8 cellular contexts compared by ENCODE assay signal in genomic region chr16:81582655-81583441, GRCh38.
A peak's percentile ranks its signal among the peaks of the same experiment; 100 is the strongest.
DNase-seq lines count a peak whose midpoint lies in the region; ATAC-seq, FAIRE-seq and TF ChIP-seq lines count a peak whose summit lies in the region.

No MANE protein-coding gene starts in this region.

- H3K27ac ChIP-seq in subcutaneous abdominal adipose tissue (ENCODE audit: low read depth, low read length) = peak overlapping the region; percentile 77
- peak overlapping the region in 1 of 2 donors; percentile 21 for H3K27ac ChIP-seq in coronary artery

- peak overlapping the region in 1 of 5 donors; percentile 41 for H3K9ac ChIP-seq in subcutaneous abdominal adipose tissue (ENCODE audit: low read length in 5 of 5)

- TF ChIP-seq CTCF in bronchial epithelial cell (IDR thresholded peaks at IDR 0.05; ENCODE audit: insufficient read depth, low read length, severe bottlenecking) (peak; percentile 10), coronary artery (IDR thresholded peaks at IDR 0.05) (no peak)

- H3K27me3 ChIP-seq in bronchial epithelial cell (ENCODE audit: control insufficient read depth, insufficient read depth, low read length) (no peaks in the 10 kb centered on the region), subcutaneous abdominal adipose tissue (ENCODE audit: control insufficient read depth in 5 of 5, insufficient read depth in 4 of 5, low read length in 5 of 5) (no peaks in the 10 kb centered on the region)

- FAIRE-seq in bronchial epithelial cell (lab: Jason Lieb, UNC) = no peak

- no peak for DNase-seq in bronchial epithelial cell (ENCODE audit: low read depth)
- peak; percentile 57 for DNase-seq in inferior parietal cortex (ENCODE audit: extremely low spot score)
- DNase-seq in dermis blood vessel endothelial cell = no peak
- DNase-seq in coronary artery (ENCODE audit: low spot score) = no peak
- no peak for DNase-seq in COLO668 (lab: John Stamatoyannopoulos, UW; ENCODE audit: unreplicated experiment)

- TF ChIP-seq RAD21 in Ishikawa (IDR thresholded peaks at IDR 0.05; ENCODE audit: low read depth) = peak; percentile 27; the same call in 1 of the 2 replicates

- H3K4me3 ChIP-seq in bronchial epithelial cell (ENCODE audit: low read depth, low read length) (no peak overlapping the region), subcutaneous abdominal adipose tissue (ENCODE audit: low read depth in 1 of 5, low read length in 5 of 5) (no peak overlapping the region), coronary artery (no peak overlapping the region)

- no peaks in the 10 kb centered on the region for H3K9me3 ChIP-seq in subcutaneous abdominal adipose tissue (ENCODE audit: control insufficient read depth in 5 of 5, low read length in 5 of 5)

- no peak for TF ChIP-seq EP300 in Ishikawa (IDR thresholded peaks at IDR 0.05; ENCODE audit: borderline replicate concordance)

- no peak for ATAC-seq in HG02973 (IDR thresholded peaks at IDR 0.05; ENCODE audit: unreplicated experiment)

- H3K4me1 ChIP-seq in subcutaneous abdominal adipose tissue (ENCODE audit: control insufficient read depth in 5 of 5, insufficient read depth in 5 of 5, low read length in 5 of 5) = peaks cover 0 to 32% (median 24%) of the 10 kb centered on the region in 5 donors

- H3K36me3 ChIP-seq in bronchial epithelial cell (ENCODE audit: control insufficient read depth, insufficient read depth, low read length) = peaks cover 6% of the 10 kb centered on the region
- no peaks in the 10 kb centered on the region for H3K36me3 ChIP-seq in subcutaneous abdominal adipose tissue (ENCODE audit: control insufficient read depth in 5 of 5, insufficient read depth in 5 of 5, low read length in 5 of 5)

TF ChIP-seq in Ishikawa, 13 proteins besides CTCF, POLR2A, EP300 and RAD21:
- no peak for TF ChIP-seq MAX (IDR thresholded peaks at IDR 0.05)
- no peak for TF ChIP-seq TCF12 (IDR thresholded peaks at IDR 0.05; ENCODE audit: low read depth)
- no peak for TF ChIP-seq CREB1 (IDR thresholded peaks at IDR 0.05; ENCODE audit: low read depth)
- no peak for TF ChIP-seq CEBPB (IDR thresholded peaks at IDR 0.05)
- TF ChIP-seq EGR1 (IDR thresholded peaks at IDR 0.05) = no peak
- TF ChIP-seq FOXM1 (IDR thresholded peaks at IDR 0.05; ENCODE audit: borderline replicate concordance, low read depth) = no peak
- TF ChIP-seq YY1 (IDR thresholded peaks at IDR 0.05; ENCODE audit: low read depth) = no peak
- TF ChIP-seq TEAD4 (IDR thresholded peaks at IDR 0.05) = no peak
- TF ChIP-seq ZBTB7A (IDR thresholded peaks at IDR 0.05; ENCODE audit: low read depth) = no peak
- no peak for TF ChIP-seq TAF1 (IDR thresholded peaks at IDR 0.05; ENCODE audit: low read depth)
- no peak for TF ChIP-seq NFIC (IDR thresholded peaks at IDR 0.05)
- no peak for TF ChIP-seq REST (IDR thresholded peaks at IDR 0.05; ENCODE audit: low read depth)
TF ChIP-seq in Ishikawa: peak in this region for 0.
